Comparison of ENCODE assay signal across 9 cellular contexts in the genomic region with DNA sequence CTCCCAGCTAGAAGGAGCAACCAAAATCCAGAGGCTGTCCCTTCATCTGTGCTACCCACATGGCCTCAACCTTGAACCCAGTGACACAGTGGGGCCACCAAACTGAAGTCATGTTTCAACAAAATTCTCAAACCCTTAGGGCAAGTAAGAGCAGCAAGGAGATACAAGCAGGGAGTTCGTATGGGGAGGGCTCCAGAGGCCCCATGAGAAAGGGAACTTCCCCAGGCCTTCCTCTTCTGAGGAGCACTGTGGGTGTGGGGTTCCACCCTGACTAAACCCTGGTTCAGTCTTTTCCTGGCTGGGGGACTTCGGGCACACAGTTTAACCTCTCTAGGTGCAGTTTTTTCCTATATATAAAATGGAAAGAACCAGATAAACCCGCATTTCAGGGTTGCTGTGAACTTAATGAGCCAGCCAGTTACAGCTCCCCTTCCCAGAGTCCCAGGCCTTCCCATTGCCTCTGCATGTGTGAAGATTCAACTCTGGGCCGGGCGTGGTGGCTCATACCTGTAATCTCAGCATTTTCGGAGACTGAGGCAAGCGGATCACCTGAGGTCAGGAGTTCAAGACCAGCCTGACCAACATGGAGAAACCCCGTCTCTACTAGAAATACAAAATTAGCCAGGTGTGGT. TPM values are rescaled to one million over a fixed set of nuclear protein-coding genes. Genes with fewer than 3 reads are reported as not detected.
DNase-seq lines count a peak whose midpoint lies in the region; ATAC-seq, FAIRE-seq and TF ChIP-seq lines count a peak whose summit lies in the region.
"Had no signal": no experiment of that assay in that cellular context is flagged by ENCODE, and none has a peak within 500 bp of the region (broad histone marks: within the 10 kb centered on the region; RNA-seq: fewer than 3 reads in every experiment).

No MANE protein-coding gene starts in this region.

- H3K36me3 ChIP-seq in skeletal muscle satellite cell (ENCODE audit: insufficient read depth, low read length), result no peaks in the 10 kb centered on the region
- no peaks in the 10 kb centered on the region for H3K36me3 ChIP-seq in small intestine (ENCODE audit: control insufficient read depth in 2 of 2, insufficient read depth in 2 of 2, low read length in 2 of 2)

- intact Hi-C loops in dorsolateral prefrontal cortex (cut with DNase I), result no loop called here

- peak; percentile 69 for DNase-seq in GM10266 (ENCODE audit: extremely low spot score)
- no peak for DNase-seq in dorsolateral prefrontal cortex
- no peak for DNase-seq in SHP77 treated with DMSO at 0.1 percent for 48 hours (lab: John Stamatoyannopoulos, UW)
- DNase-seq in small intestine, result no peak

- FAIRE-seq in small intestine (lab: Jason Lieb, UNC), result no peak
- FAIRE-seq: TTC549 had no signal

- H3K4me3 ChIP-seq in dorsolateral prefrontal cortex, result no peak overlapping the region
- H3K4me3 ChIP-seq in skeletal muscle satellite cell (ENCODE audit: low read length), result no peak overlapping the region
- no peak overlapping the region for H3K4me3 ChIP-seq in small intestine (ENCODE audit: low read depth in 1 of 2, low read length in 2 of 2)

- no peak for ATAC-seq in HG02571 (IDR thresholded peaks at IDR 0.05; ENCODE audit: unreplicated experiment)
- no peak for ATAC-seq in GM18909 (IDR thresholded peaks at IDR 0.05; ENCODE audit: poor library complexity, unreplicated experiment)

- H3K4me1 ChIP-seq in skeletal muscle satellite cell (ENCODE audit: control insufficient read depth, insufficient read depth, low read length), result peaks cover 20% of the 10 kb centered on the region
- H3K4me1 ChIP-seq in small intestine (ENCODE audit: control insufficient read depth in 2 of 2, insufficient read depth in 1 of 2, low read depth in 1 of 2, low read length in 1 of 2), result no peaks in the 10 kb centered on the region

- H3K27me3 ChIP-seq in dorsolateral prefrontal cortex (no peaks in the 10 kb centered on the region), skeletal muscle satellite cell (ENCODE audit: control insufficient read depth, insufficient read depth, low read length) (no peaks in the 10 kb centered on the region), small intestine (ENCODE audit: control insufficient read depth in 2 of 2, insufficient read depth in 2 of 2, low read length in 2 of 2) (no peaks in the 10 kb centered on the region)

- H3K4me2 ChIP-seq in skeletal muscle satellite cell (ENCODE audit: low read length), result no peak overlapping the region

- H3K9me3 ChIP-seq in skeletal muscle satellite cell (replicated peaks; ENCODE audit: low read length) (no peaks in the 10 kb centered on the region), small intestine (ENCODE audit: control insufficient read depth, low read depth) (no peaks in the 10 kb centered on the region)

- TF ChIP-seq CTCF in GM10266 (IDR thresholded peaks at IDR 0.05; ENCODE audit: control insufficient read depth, insufficient read depth, low read depth, missing control alignments) (no peak), dorsolateral prefrontal cortex (IDR thresholded peaks at IDR 0.05 in 54 of 56, conservative IDR thresholded peaks at IDR 0.05 in 2 of 56; ENCODE audit: low read depth in 1 of 56, partially characterized antibody in 56 of 56) (no peak)

- H3K27ac ChIP-seq in dorsolateral prefrontal cortex, result peak overlapping the region in 34 of 59 donors; percentile 10 to 77 (median 51)
- peak overlapping the region in 1 of 2 donors; percentile 37 for H3K27ac ChIP-seq in small intestine (ENCODE audit: low read depth in 1 of 2, low read length in 1 of 2)

- H3K9ac ChIP-seq in skeletal muscle satellite cell (ENCODE audit: low read depth, low read length), result peak overlapping the region; percentile 18

- 0 out of 2 replicates have a peak, but pooled peaks have one; percentile 16 for TF ChIP-seq POLR2A in Raji (IDR thresholded peaks at IDR 0.05; ENCODE audit: insufficient read depth, low read depth, low read length)

- 75 to 80% (median 76%) methylated on average over 8 of the region's 8 CpGs for WGBS in small intestine, 3 donors

RNA-seq across cellular contexts. Expression of a gene that starts 8.0 kb away (rescaled TPM):
- total RNA-seq in dorsolateral prefrontal cortex, result 10 to 100 TPM in 119 of 120 experiments, 1 to 10 TPM in 1; 9.2 to 62.4 (median 20.7) TPM
- total RNA-seq in skeletal muscle satellite cell (2012; rRNA removed), result 8.5 and 11.7 TPM in 2 replicates
- polyA plus RNA-seq in small intestine, result 10 to 100 TPM in 2 of 3 donors, 1 to 10 TPM in 1; 2.2 to 16.8 (median 14.1) TPM

RNA-seq across cellular contexts. Expression of a gene that starts 33.8 kb away (rescaled TPM):
- 10 to 100 TPM; 26.5 to 47.0 (median 34.4) TPM for total RNA-seq in dorsolateral prefrontal cortex
- total RNA-seq in skeletal muscle satellite cell (2012; rRNA removed), result 27.4 and 37.8 TPM in 2 replicates
- 10 to 100 TPM; 26.6 to 30.0 (median 29.9) TPM for polyA plus RNA-seq in small intestine

RNA-seq across cellular contexts. Expression of a gene that starts 50.0 kb away (rescaled TPM):
- total RNA-seq in dorsolateral prefrontal cortex, result 10 to 100 TPM; 22.6 to 58.6 (median 33.9) TPM
- total RNA-seq in skeletal muscle satellite cell (2012; rRNA removed), result 25.6 and 33.9 TPM in 2 replicates
- 10 to 100 TPM; 17.0 to 26.8 (median 21.6) TPM for polyA plus RNA-seq in small intestine
